In the genomic region with DNA sequence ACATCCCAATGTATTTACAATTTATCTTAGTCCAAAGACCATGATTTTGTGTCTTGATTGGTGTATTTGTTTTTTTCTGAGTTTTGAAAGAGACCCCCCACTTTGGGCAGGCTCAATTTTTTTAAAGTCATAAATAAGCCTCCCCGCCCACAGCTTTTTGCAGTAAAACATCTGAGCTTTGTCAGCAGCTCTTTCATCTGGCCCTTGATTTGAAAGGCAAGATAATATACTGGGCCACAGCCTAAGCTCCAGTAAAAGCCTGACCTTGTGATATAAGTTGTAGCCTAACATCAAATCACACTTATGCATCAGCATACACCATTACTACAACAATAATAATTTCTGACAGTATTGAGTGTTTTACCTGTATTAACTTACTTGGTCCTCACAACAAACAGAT, we compare ENCODE assay signal across 24 cellular contexts.
"Had no signal": no experiment of that assay in that cellular context is flagged by ENCODE, and none has a peak within 500 bp of the region (broad histone marks: within the 10 kb centered on the region; RNA-seq: fewer than 3 reads in every experiment).

No MANE protein-coding gene starts in this region.

- H3K4me3 Mint-ChIP-seq: immature natural killer cell; naive thymus-derived CD8-positive, alpha-beta T cell; stimulated activated effector memory CD8-positive, alpha-beta T cell treated with anti-CD3 and anti-CD28 coated beads, Interleukin-12 subunit alpha, Interleukin-12 subunit beta, amount 100 ng/mL, for 72 hours; type B pancreatic cell had no signal

- H3K9me3 ChIP-seq: lower lobe of right lung, ovary, psoas muscle, sigmoid colon, testis, tibial artery had no signal

- H3K9me3 Mint-ChIP-seq: immature natural killer cell; stimulated activated effector memory CD8-positive, alpha-beta T cell treated with anti-CD3 and anti-CD28 coated beads, Interleukin-12 subunit alpha, Interleukin-12 subunit beta, amount 100 ng/mL, for 72 hours had no signal

- H3K4me1 Mint-ChIP-seq: immature natural killer cell had no signal

- ATAC-seq: left colon; left ventricle myocardium superior; lower lobe of right lung; naive thymus-derived CD8-positive, alpha-beta T cell; psoas muscle; right cardiac atrium; stimulated activated effector memory CD8-positive, alpha-beta T cell treated with anti-CD3 and anti-CD28 coated beads, Interleukin-12 subunit alpha, Interleukin-12 subunit beta, amount 100 ng/mL, for 72 hours; stimulated activated naive CD8-positive, alpha-beta T cell treated with anti-CD3 and anti-CD28 coated beads, Interleukin-15, Interleukin-2, amounts not matched to agents 100 U/mL and 50 U/mL, for 24 hours had no signal

- H3K36me3 Mint-ChIP-seq: type B pancreatic cell had no signal

- H3K36me3 ChIP-seq: lower lobe of right lung, ovary, sigmoid colon, tibial artery had no signal

- H3K27me3 ChIP-seq: dorsolateral prefrontal cortex, ovary, sigmoid colon, testis, tibial artery had no signal

- H3K4me3 ChIP-seq: dorsolateral prefrontal cortex, lower lobe of right lung, ovary, psoas muscle, sigmoid colon, testis, tibial artery had no signal

- H3K27ac Mint-ChIP-seq: immature natural killer cell; naive thymus-derived CD8-positive, alpha-beta T cell; stimulated activated effector memory CD8-positive, alpha-beta T cell treated with anti-CD3 and anti-CD28 coated beads, Interleukin-12 subunit alpha, Interleukin-12 subunit beta, amount 100 ng/mL, for 72 hours; type B pancreatic cell had no signal

- H3K27me3 Mint-ChIP-seq: naive thymus-derived CD8-positive, alpha-beta T cell; type B pancreatic cell had no signal

- H3K27ac ChIP-seq: dorsolateral prefrontal cortex, lower lobe of right lung, ovary, psoas muscle, sigmoid colon, testis, tibial artery had no signal

- H3K4me1 ChIP-seq: lower lobe of right lung, psoas muscle, sigmoid colon, testis, tibial artery had no signal

- DNase-seq: dorsolateral prefrontal cortex; effector CD4-positive, alpha-beta T cell; hypothalamus; immature natural killer cell; islet precursor cell; kidney glomerular epithelial cell; left colon; left ventricle myocardium superior; lower lobe of right lung; naive thymus-derived CD8-positive, alpha-beta T cell; occipital lobe; ovary; posterior cingulate gyrus; psoas muscle; right cardiac atrium; sigmoid colon; stimulated activated CD4-positive, alpha-beta T cell treated with anti-CD3 and anti-CD28 coated beads, Interleukin-2, amount 100 ng/mL, for 24 hours; stimulated activated CD4-positive, alpha-beta T cell treated with anti-CD3 and anti-CD28 coated beads, Interleukin-4, amount 100 ng/mL, for 24 hours; stimulated activated naive CD8-positive, alpha-beta T cell treated with anti-CD3 and anti-CD28 coated beads, Interleukin-15, Interleukin-2, amounts not matched to agents 100 U/mL and 50 U/mL, for 24 hours; substantia nigra; testis; tibial artery had no signal
